In the genomic region with DNA sequence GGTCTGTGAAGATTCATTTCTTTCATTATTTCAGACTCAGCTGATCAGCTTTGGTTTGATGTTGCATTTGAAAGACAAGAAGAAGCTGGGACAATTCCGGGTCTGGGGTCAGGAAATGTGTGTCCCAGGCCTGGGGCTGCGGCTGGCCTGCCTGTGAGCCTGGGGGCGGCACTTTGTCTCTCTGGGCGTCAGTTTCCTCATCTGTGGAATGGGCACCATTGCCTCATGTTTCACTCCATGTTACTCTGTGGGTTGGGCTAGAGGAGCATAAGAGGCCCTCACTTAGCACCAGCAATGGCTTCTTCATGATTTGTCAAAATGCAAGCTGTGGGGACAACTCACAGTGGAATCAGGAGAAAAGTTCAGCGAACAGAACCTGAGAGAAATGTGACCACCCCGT, we compare ENCODE assay signal across 3 cellular contexts.
TF ChIP-seq lines count a peak whose summit lies in the region.

No MANE protein-coding gene starts in this region.

TF ChIP-seq in GM23338, 12 proteins besides CTCF, POLR2A, EP300 and RAD21:
- TF ChIP-seq ZNF331 (CRISPR knock-in tag; IDR thresholded peaks at IDR 0.05; ENCODE audit: low read depth) (no peak), NANOG (IDR thresholded peaks at IDR 0.05; ENCODE audit: borderline replicate concordance) (no peak), EZH2 (IDR thresholded peaks at IDR 0.05; ENCODE audit: low read depth, unreplicated experiment) (no peak), ZNF114 (CRISPR knock-in tag; IDR thresholded peaks at IDR 0.05) (no peak), EZH2phosphoT487 (IDR thresholded peaks at IDR 0.05; ENCODE audit: unreplicated experiment) (no peak)
- TF ChIP-seq, protein P1, sequence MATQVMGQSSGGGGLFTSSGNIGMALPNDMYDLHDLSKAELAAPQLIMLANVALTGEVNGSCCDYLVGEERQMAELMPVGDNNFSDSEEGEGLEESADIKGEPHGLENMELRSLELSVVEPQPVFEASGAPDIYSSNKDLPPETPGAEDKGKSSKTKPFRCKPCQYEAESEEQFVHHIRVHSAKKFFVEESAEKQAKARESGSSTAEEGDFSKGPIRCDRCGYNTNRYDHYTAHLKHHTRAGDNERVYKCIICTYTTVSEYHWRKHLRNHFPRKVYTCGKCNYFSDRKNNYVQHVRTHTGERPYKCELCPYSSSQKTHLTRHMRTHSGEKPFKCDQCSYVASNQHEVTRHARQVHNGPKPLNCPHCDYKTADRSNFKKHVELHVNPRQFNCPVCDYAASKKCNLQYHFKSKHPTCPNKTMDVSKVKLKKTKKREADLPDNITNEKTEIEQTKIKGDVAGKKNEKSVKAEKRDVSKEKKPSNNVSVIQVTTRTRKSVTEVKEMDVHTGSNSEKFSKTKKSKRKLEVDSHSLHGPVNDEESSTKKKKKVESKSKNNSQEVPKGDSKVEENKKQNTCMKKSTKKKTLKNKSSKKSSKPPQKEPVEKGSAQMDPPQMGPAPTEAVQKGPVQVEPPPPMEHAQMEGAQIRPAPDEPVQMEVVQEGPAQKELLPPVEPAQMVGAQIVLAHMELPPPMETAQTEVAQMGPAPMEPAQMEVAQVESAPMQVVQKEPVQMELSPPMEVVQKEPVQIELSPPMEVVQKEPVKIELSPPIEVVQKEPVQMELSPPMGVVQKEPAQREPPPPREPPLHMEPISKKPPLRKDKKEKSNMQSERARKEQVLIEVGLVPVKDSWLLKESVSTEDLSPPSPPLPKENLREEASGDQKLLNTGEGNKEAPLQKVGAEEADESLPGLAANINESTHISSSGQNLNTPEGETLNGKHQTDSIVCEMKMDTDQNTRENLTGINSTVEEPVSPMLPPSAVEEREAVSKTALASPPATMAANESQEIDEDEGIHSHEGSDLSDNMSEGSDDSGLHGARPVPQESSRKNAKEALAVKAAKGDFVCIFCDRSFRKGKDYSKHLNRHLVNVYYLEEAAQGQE (IDR thresholded peaks at IDR 0.05; ENCODE audit: unreplicated experiment), result no peak
- TF ChIP-seq, protein P2, sequence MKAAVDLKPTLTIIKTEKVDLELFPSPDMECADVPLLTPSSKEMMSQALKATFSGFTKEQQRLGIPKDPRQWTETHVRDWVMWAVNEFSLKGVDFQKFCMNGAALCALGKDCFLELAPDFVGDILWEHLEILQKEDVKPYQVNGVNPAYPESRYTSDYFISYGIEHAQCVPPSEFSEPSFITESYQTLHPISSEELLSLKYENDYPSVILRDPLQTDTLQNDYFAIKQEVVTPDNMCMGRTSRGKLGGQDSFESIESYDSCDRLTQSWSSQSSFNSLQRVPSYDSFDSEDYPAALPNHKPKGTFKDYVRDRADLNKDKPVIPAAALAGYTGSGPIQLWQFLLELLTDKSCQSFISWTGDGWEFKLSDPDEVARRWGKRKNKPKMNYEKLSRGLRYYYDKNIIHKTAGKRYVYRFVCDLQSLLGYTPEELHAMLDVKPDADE (IDR thresholded peaks at IDR 0.05), result no peak

TF ChIP-seq in GM12878, 131 proteins besides CTCF, POLR2A, EP300 and RAD21:
- TF ChIP-seq JUND (IDR thresholded peaks at IDR 0.05; ENCODE audit: low read depth, low read length) (no peak), ASH2L (IDR thresholded peaks at IDR 0.05; ENCODE audit: borderline replicate concordance, low read depth) (no peak), ZNF217 (IDR thresholded peaks at IDR 0.05) (peak; percentile 41; the same call in 1 of the 2 replicates)

TF ChIP-seq in H1, 55 proteins besides CTCF, POLR2A, EP300 and RAD21:
- TF ChIP-seq KDM1A (IDR thresholded peaks at IDR 0.05; ENCODE audit: borderline replicate concordance, low read length), result peak; percentile 73; the same call in 1 of the 2 replicates
- no peak for TF ChIP-seq KDM4A (IDR thresholded peaks at IDR 0.05; ENCODE audit: low read depth, low read length, severe bottlenecking)
- TF ChIP-seq HDAC2 (IDR thresholded peaks at IDR 0.05; ENCODE audit: borderline replicate concordance in 1 of 2, low read depth in 2 of 2, low read length in 2 of 2), result 0 out of 4 replicates have a peak, but pooled peaks of 1 of the 2 experiments have one; percentile 38
TF ChIP-seq in H1: peak in this region for 2.
